8 cellular contexts compared by ENCODE assay signal in the genomic region with DNA sequence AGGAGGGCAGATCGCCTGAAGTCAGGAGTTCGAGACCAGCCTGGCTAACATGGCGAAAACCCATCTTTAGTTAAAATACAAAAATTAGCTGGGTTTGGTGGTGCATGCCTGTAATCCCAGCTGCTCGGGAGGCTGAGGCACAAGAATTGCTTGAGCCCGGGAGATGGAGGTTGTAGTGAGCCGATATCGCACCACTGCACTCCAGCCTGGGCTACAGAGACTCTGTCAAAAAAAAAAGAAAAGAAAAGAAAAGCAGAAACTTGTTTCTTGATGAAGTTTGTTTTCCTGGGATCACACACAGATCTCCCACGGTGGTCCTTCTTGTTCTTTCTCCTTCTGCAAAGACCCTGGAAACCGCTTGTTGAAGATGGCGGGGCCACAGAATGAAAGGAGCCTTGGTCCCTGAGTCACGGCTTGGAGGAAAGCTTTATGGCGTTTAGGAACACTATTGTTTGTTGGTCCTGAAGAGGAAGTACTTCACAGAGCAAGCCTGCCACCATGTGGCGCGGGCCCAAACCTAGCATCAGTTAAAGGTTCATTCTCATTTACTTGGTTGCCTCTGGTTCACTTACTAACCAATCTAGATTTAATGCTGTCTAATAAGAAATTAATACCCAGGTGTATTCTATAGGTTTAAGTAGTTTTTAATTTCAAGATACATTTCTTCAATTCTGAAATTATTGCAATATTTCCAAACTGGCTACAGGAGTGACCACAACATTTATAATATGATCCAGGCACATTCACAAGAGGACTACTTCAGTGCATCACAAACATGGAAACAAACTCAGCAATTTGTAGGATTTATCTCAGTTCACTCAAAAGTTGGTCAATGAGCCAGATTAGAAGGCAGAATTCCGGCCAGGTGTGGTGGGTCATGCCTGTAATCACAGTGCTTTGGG. TPM values are rescaled to one million over a fixed set of nuclear protein-coding genes. Genes with fewer than 3 reads are reported as not detected.
A peak's percentile ranks its signal among the peaks of the same experiment; 100 is the strongest.
DNase-seq lines count a peak whose midpoint lies in the region; ATAC-seq and TF ChIP-seq lines count a peak whose summit lies in the region.

No MANE protein-coding gene starts in this region.

- H3K4me3 ChIP-seq in DOHH2 (ENCODE audit: low read length), result peak overlapping the region; percentile 68
- H3K4me3 ChIP-seq in LNCaP clone FGC (ENCODE audit: low read depth, low read length), result peak overlapping the region; percentile 18; the same call in 1 of the 2 replicates

- H3K4me1 ChIP-seq in DOHH2 (ENCODE audit: control insufficient read depth, low read length), result peaks cover 79% of the 10 kb centered on the region

- peaks cover 0 to under 1% of the 10 kb centered on the region in 2 donors for H3K9me3 Mint-ChIP-seq in activated T-cell treated with anti-CD3 and anti-CD28 coated beads, Interleukin-2, amount 50 U/mL, for 72 hours
- H3K9me3 Mint-ChIP-seq in nephron, result no peaks in the 10 kb centered on the region
- no peaks in the 10 kb centered on the region for H3K9me3 Mint-ChIP-seq in stimulated activated naive B cell treated with anti-CD40 and anti-IgM and Interleukin-4, amounts not matched to agents 10 μg/mL and 1 μg/mL and 100 μg/mL, for 72 hours

- no peaks in the 10 kb centered on the region for H3K27me3 Mint-ChIP-seq in activated T-cell treated with anti-CD3 and anti-CD28 coated beads, Interleukin-2, amount 50 U/mL, for 72 hours (ENCODE audit: low read depth)
- no peaks in the 10 kb centered on the region for H3K27me3 Mint-ChIP-seq in nephron (ENCODE audit: low read depth)
- no peaks in the 10 kb centered on the region for H3K27me3 Mint-ChIP-seq in stimulated activated naive B cell treated with anti-CD40 and anti-IgM and Interleukin-4, amounts not matched to agents 10 μg/mL and 1 μg/mL and 100 μg/mL, for 72 hours

- peak; percentile 12 for DNase-seq in GOT3 (lab: John Stamatoyannopoulos, UW)
- DNase-seq in LNCaP clone FGC (ENCODE audit: low read depth), result peak; percentile 64
- DNase-seq in RKO (ENCODE audit: low spot score), result peak; percentile 97
- peak; percentile 80 for DNase-seq in activated T-cell treated with anti-CD3 and anti-CD28 coated beads, Interleukin-2, amount 50 U/mL, for 72 hours
- peak; percentile 83 for DNase-seq in fibroblast of gingiva (ENCODE audit: low read depth)
- DNase-seq in stimulated activated naive B cell treated with anti-CD40 and anti-IgM and Interleukin-4, amounts not matched to agents 10 μg/mL and 1 μg/mL and 100 μg/mL, for 72 hours, result peak; percentile 69

- no peaks in the 10 kb centered on the region for H3K36me3 Mint-ChIP-seq in activated T-cell treated with anti-CD3 and anti-CD28 coated beads, Interleukin-2, amount 50 U/mL, for 72 hours (ENCODE audit: insufficient read depth in 2 of 2)
- H3K36me3 Mint-ChIP-seq in nephron (ENCODE audit: low read depth), result no peaks in the 10 kb centered on the region
- no peaks in the 10 kb centered on the region for H3K36me3 Mint-ChIP-seq in stimulated activated naive B cell treated with anti-CD40 and anti-IgM and Interleukin-4, amounts not matched to agents 10 μg/mL and 1 μg/mL and 100 μg/mL, for 72 hours

- H3F3A ChIP-seq in DOHH2 (ENCODE audit: control insufficient read depth, insufficient read depth), result peaks cover 24% of the 10 kb centered on the region

- peaks cover 6% of the 10 kb centered on the region for H3K4me1 Mint-ChIP-seq in activated T-cell treated with anti-CD3 and anti-CD28 coated beads, Interleukin-2, amount 50 U/mL, for 72 hours (ENCODE audit: low read depth)
- H3K4me1 Mint-ChIP-seq in nephron, result peaks cover 24% of the 10 kb centered on the region
- peaks cover 8 to 29% of the 10 kb centered on the region in 2 donors for H3K4me1 Mint-ChIP-seq in stimulated activated naive B cell treated with anti-CD40 and anti-IgM and Interleukin-4, amounts not matched to agents 10 μg/mL and 1 μg/mL and 100 μg/mL, for 72 hours

- H3K27me3 ChIP-seq in DOHH2 (ENCODE audit: control insufficient read depth, low read length), result no peaks in the 10 kb centered on the region

- no peaks in the 10 kb centered on the region for H3K79me2 ChIP-seq in DOHH2 (ENCODE audit: control insufficient read depth, low read length)

- peak overlapping the region; percentile 87 for H3K27ac Mint-ChIP-seq in activated T-cell treated with anti-CD3 and anti-CD28 coated beads, Interleukin-2, amount 50 U/mL, for 72 hours
- H3K27ac Mint-ChIP-seq in nephron, result peak overlapping the region; percentile 50 to 89 (median 82)
- H3K27ac Mint-ChIP-seq in stimulated activated naive B cell treated with anti-CD40 and anti-IgM and Interleukin-4, amounts not matched to agents 10 μg/mL and 1 μg/mL and 100 μg/mL, for 72 hours, result peak overlapping the region; percentile 56

- peak overlapping the region; percentile 84 for H3K27ac ChIP-seq in DOHH2 (ENCODE audit: low read depth, low read length)

- no peaks in the 10 kb centered on the region for H4K20me1 ChIP-seq in DOHH2 (ENCODE audit: control insufficient read depth, insufficient read depth, low read depth, low read length)

- no peaks in the 10 kb centered on the region for H3K9me2 ChIP-seq in DOHH2 (replicated peaks; ENCODE audit: control insufficient read depth, low read length)

- peak; percentile 90 for TF ChIP-seq CTCF in DOHH2 (IDR thresholded peaks at IDR 0.05; ENCODE audit: low read depth, low read length, poor library complexity, severe bottlenecking)
- TF ChIP-seq CTCF in LNCaP clone FGC (IDR thresholded peaks at IDR 0.05; ENCODE audit: control insufficient read depth, extremely low read depth, insufficient read depth), result peak; percentile 86
- TF ChIP-seq CTCF in nephron (IDR thresholded peaks at IDR 0.05; ENCODE audit: unreplicated experiment in 3 of 3), result peak; percentile 79 to 86 (median 79)

- peak; percentile 99 to 100 for ATAC-seq in activated T-cell treated with anti-CD3 and anti-CD28 coated beads, Interleukin-2, amount 50 U/mL, for 72 hours (replicated peaks in 1 of 2)
- peak; percentile 97 for ATAC-seq in stimulated activated naive B cell treated with anti-CD40 and anti-IgM and Interleukin-4, amounts not matched to agents 10 μg/mL and 1 μg/mL and 100 μg/mL, for 72 hours (replicated peaks)

- no peaks in the 10 kb centered on the region for H3K36me3 ChIP-seq in DOHH2 (ENCODE audit: control insufficient read depth, low read length)

- H3K4me3 Mint-ChIP-seq in activated T-cell treated with anti-CD3 and anti-CD28 coated beads, Interleukin-2, amount 50 U/mL, for 72 hours, result peak overlapping the region; percentile 83 to 87
- peak overlapping the region; percentile 50 to 80 (median 77) for H3K4me3 Mint-ChIP-seq in nephron
- H3K4me3 Mint-ChIP-seq in stimulated activated naive B cell treated with anti-CD40 and anti-IgM and Interleukin-4, amounts not matched to agents 10 μg/mL and 1 μg/mL and 100 μg/mL, for 72 hours, result peak overlapping the region; percentile 76 to 80

- H3K9me3 ChIP-seq in DOHH2 (ENCODE audit: control insufficient read depth, insufficient read depth, low read length), result no peaks in the 10 kb centered on the region

- H3K4me2 ChIP-seq in DOHH2 (ENCODE audit: low read length), result peak overlapping the region; percentile 84

RNA-seq across cellular contexts. Expression of gene ARL11, which starts 21.3 kb away (rescaled TPM):
- total RNA-seq in activated T-cell treated with anti-CD3 and anti-CD28 coated beads, Interleukin-2, amount 50 U/mL, for 72 hours, result under 1 TPM; 0.35 to 0.65 TPM

RNA-seq across cellular contexts. Expression of gene RCBTB1, which starts 21.6 kb away (rescaled TPM):
- 10 to 100 TPM; 23.8 to 26.9 TPM for total RNA-seq in activated T-cell treated with anti-CD3 and anti-CD28 coated beads, Interleukin-2, amount 50 U/mL, for 72 hours

Comparison
In these comparisons a context has a peak if more than half of its experiments do, and no peak if none do; other contexts are left out.
1. Peak in every context shown above with its lines: DNase-seq, ATAC-seq, H3K4me3 ChIP-seq and H3K27ac ChIP-seq.
2. DNase-seq: peak in every context shown above with its lines; median percentile 97 in RKO; 83 in fibroblast of gingiva; 80 in activated T-cell treated with anti-CD3 and anti-CD28 coated beads, Interleukin-2, amount 50 U/mL, for 72 hours; 69 in stimulated activated naive B cell treated with anti-CD40 and anti-IgM and Interleukin-4, amounts not matched to agents 10 μg/mL and 1 μg/mL and 100 μg/mL, for 72 hours; 64 in LNCaP clone FGC; 12 in GOT3.